Comparison of ENCODE assay signal across 1 cellular context in the genomic region with DNA sequence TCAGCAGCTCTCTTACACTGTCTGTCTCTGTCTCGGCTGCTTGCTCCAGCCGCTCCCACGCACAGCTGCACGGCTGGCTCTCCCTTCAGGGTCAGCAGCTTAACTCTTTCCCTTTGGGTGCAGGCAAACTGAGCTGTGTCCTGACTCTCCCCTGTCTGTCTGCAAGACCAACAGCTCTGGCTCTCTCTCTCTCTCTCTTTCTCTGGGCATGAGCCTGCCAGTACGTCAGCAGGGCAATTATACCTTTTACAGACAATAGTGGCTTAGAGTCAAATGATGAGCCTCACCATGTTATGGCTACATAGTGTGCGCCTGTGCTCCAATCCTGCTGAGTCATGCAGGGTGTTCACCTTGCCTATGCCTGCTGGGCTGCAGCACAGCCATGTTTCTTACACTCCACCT.
A peak's percentile ranks its signal among the peaks of the same experiment; 100 is the strongest.
TF ChIP-seq lines count a peak whose summit lies in the region.

No MANE protein-coding gene starts in this region.

TF ChIP-seq in HepG2, 621 proteins besides CTCF, POLR2A, EP300 and RAD21 (continued from another document):
- TF ChIP-seq, protein P1, sequence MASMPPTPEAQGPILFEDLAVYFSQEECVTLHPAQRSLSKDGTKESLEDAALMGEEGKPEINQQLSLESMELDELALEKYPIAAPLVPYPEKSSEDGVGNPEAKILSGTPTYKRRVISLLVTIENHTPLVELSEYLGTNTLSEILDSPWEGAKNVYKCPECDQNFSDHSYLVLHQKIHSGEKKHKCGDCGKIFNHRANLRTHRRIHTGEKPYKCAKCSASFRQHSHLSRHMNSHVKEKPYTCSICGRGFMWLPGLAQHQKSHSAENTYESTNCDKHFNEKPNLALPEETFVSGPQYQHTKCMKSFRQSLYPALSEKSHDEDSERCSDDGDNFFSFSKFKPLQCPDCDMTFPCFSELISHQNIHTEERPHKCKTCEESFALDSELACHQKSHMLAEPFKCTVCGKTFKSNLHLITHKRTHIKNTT (CRISPR knock-in tag; IDR thresholded peaks at IDR 0.05) = no peak
- TF ChIP-seq ZNF678 (CRISPR knock-in tag; IDR thresholded peaks at IDR 0.05) = no peak
- TF ChIP-seq ZNF382 (CRISPR knock-in tag; IDR thresholded peaks at IDR 0.05; ENCODE audit: borderline replicate concordance) = no peak
- TF ChIP-seq TCF7 (IDR thresholded peaks at IDR 0.05; ENCODE audit: low read depth) = no peak
- no peak for TF ChIP-seq SRF (IDR thresholded peaks at IDR 0.05; ENCODE audit: low read depth, low read length)
- TF ChIP-seq EED (CRISPR knock-in tag; IDR thresholded peaks at IDR 0.05) = no peak
- no peak for TF ChIP-seq ZNF17 (CRISPR knock-in tag; IDR thresholded peaks at IDR 0.05)
- no peak for TF ChIP-seq KDM6A (CRISPR knock-in tag; IDR thresholded peaks at IDR 0.05; ENCODE audit: low read depth)
- TF ChIP-seq NFE2L2 (IDR thresholded peaks at IDR 0.05; ENCODE audit: low read length) = peak; percentile 87
- TF ChIP-seq RBFOX2 (IDR thresholded peaks at IDR 0.05; ENCODE audit: low read depth, low read length) = no peak
- no peak for TF ChIP-seq PHF21A (CRISPR knock-in tag; IDR thresholded peaks at IDR 0.05)
- no peak for TF ChIP-seq ZNF343 (CRISPR knock-in tag; IDR thresholded peaks at IDR 0.05)
- TF ChIP-seq ZNF432 (CRISPR knock-in tag; IDR thresholded peaks at IDR 0.05; ENCODE audit: borderline replicate concordance) = no peak
- no peak for TF ChIP-seq ZBTB1 (CRISPR knock-in tag; IDR thresholded peaks at IDR 0.05; ENCODE audit: borderline replicate concordance)
- TF ChIP-seq IKZF4 (CRISPR knock-in tag; IDR thresholded peaks at IDR 0.05; ENCODE audit: borderline replicate concordance, low read depth, not compliant biosample characterization) = no peak
- peak; percentile 38; the same call in 1 of the 2 replicates for TF ChIP-seq NFE2 (CRISPR knock-in tag; IDR thresholded peaks at IDR 0.05)
- no peak for TF ChIP-seq SKI (IDR thresholded peaks at IDR 0.05; ENCODE audit: partially characterized antibody)
- peak; percentile 26; the same call in 1 of the 2 replicates for TF ChIP-seq MAFF (IDR thresholded peaks at IDR 0.05; ENCODE audit: low read depth, low read length)
- peak; percentile 31 to 58; a peak in 2 of 4 replicates for TF ChIP-seq MAFK (conservative IDR thresholded peaks at IDR 0.05 in 1 of 2, IDR thresholded peaks at IDR 0.05 in 1 of 2; ENCODE audit: low read length in 2 of 2)
- TF ChIP-seq MED8 (CRISPR knock-in tag; IDR thresholded peaks at IDR 0.05; ENCODE audit: insufficient replicate concordance) = no peak
- no peak for TF ChIP-seq WIZ (CRISPR knock-in tag; IDR thresholded peaks at IDR 0.05)
- TF ChIP-seq, protein P2, sequence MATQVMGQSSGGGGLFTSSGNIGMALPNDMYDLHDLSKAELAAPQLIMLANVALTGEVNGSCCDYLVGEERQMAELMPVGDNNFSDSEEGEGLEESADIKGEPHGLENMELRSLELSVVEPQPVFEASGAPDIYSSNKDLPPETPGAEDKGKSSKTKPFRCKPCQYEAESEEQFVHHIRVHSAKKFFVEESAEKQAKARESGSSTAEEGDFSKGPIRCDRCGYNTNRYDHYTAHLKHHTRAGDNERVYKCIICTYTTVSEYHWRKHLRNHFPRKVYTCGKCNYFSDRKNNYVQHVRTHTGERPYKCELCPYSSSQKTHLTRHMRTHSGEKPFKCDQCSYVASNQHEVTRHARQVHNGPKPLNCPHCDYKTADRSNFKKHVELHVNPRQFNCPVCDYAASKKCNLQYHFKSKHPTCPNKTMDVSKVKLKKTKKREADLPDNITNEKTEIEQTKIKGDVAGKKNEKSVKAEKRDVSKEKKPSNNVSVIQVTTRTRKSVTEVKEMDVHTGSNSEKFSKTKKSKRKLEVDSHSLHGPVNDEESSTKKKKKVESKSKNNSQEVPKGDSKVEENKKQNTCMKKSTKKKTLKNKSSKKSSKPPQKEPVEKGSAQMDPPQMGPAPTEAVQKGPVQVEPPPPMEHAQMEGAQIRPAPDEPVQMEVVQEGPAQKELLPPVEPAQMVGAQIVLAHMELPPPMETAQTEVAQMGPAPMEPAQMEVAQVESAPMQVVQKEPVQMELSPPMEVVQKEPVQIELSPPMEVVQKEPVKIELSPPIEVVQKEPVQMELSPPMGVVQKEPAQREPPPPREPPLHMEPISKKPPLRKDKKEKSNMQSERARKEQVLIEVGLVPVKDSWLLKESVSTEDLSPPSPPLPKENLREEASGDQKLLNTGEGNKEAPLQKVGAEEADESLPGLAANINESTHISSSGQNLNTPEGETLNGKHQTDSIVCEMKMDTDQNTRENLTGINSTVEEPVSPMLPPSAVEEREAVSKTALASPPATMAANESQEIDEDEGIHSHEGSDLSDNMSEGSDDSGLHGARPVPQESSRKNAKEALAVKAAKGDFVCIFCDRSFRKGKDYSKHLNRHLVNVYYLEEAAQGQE (IDR thresholded peaks at IDR 0.05; ENCODE audit: borderline replicate concordance in 1 of 2, low read depth in 1 of 2, low read length in 2 of 2) = no peak
- TF ChIP-seq PAWR (CRISPR knock-in tag; IDR thresholded peaks at IDR 0.05; ENCODE audit: borderline replicate concordance) = no peak
- no peak for TF ChIP-seq IRF2 (CRISPR knock-in tag; IDR thresholded peaks at IDR 0.05)
- 0 out of 2 replicates have a peak, but pooled peaks have one; percentile 10 for TF ChIP-seq FOSL2 (CRISPR knock-in tag; IDR thresholded peaks at IDR 0.05)
- no peak for TF ChIP-seq ZFY (CRISPR knock-in tag; IDR thresholded peaks at IDR 0.05)
- TF ChIP-seq, protein P3, sequence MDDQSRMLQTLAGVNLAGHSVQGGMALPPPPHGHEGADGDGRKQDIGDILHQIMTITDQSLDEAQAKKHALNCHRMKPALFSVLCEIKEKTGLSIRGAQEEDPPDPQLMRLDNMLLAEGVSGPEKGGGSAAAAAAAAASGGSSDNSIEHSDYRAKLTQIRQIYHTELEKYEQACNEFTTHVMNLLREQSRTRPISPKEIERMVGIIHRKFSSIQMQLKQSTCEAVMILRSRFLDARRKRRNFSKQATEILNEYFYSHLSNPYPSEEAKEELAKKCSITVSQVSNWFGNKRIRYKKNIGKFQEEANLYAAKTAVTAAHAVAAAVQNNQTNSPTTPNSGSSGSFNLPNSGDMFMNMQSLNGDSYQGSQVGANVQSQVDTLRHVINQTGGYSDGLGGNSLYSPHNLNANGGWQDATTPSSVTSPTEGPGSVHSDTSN (CRISPR knock-in tag; IDR thresholded peaks at IDR 0.05; ENCODE audit: borderline replicate concordance) = no peak
- no peak for TF ChIP-seq BORCS8-MEF2B (CRISPR knock-in tag; IDR thresholded peaks at IDR 0.05)
- TF ChIP-seq ZNF737 (CRISPR knock-in tag; IDR thresholded peaks at IDR 0.05; ENCODE audit: borderline replicate concordance) = no peak
- no peak for TF ChIP-seq ZSCAN21 (CRISPR knock-in tag; IDR thresholded peaks at IDR 0.05; ENCODE audit: borderline replicate concordance)
- TF ChIP-seq ZSCAN9 (CRISPR knock-in tag; IDR thresholded peaks at IDR 0.05; ENCODE audit: borderline replicate concordance) = no peak
- TF ChIP-seq RFXAP (CRISPR knock-in tag; IDR thresholded peaks at IDR 0.05; ENCODE audit: borderline replicate concordance) = no peak
TF ChIP-seq in HepG2: peak in this region for 6.
